In genomic region chr15:40333922-40334492, GRCh38 we compare ENCODE assay signal across 6 cellular contexts. TPM values are rescaled to one million over a fixed set of nuclear protein-coding genes. Genes with fewer than 3 reads are reported as not detected.
A peak's percentile ranks its signal among the peaks of the same experiment; 100 is the strongest.
DNase-seq lines count a peak whose midpoint lies in the region; ATAC-seq and TF ChIP-seq lines count a peak whose summit lies in the region.

No MANE protein-coding gene starts in this region.

- H3K4me1 ChIP-seq in osteoblast (ENCODE audit: insufficient read depth, low read length) = peaks cover 54% of the 10 kb centered on the region

- H3K27ac ChIP-seq in coronary artery (peak overlapping the region; percentile 91 to 98), osteoblast (ENCODE audit: low read depth, low read length) (peak overlapping the region; percentile 82)

- H3K27me3 ChIP-seq in osteoblast (ENCODE audit: insufficient read depth, low read length) = no peaks in the 10 kb centered on the region

- no peaks in the 10 kb centered on the region for H3K36me3 Mint-ChIP-seq in activated CD4-positive, alpha-beta T cell treated with anti-CD3 and anti-CD28 coated beads for 36 hours (ENCODE audit: low read depth)

- H3K4me3 Mint-ChIP-seq in activated CD4-positive, alpha-beta T cell treated with anti-CD3 and anti-CD28 coated beads for 36 hours = peak overlapping the region; percentile 41

- intact Hi-C loops in activated CD4-positive, alpha-beta T cell treated with anti-CD3 and anti-CD28 coated beads for 36 hours (cut with DNase I, micrococcal nuclease) = no loop called here

- H3K9me3 ChIP-seq in osteoblast (ENCODE audit: low read depth, low read length) = no peaks in the 10 kb centered on the region

- H3K4me2 ChIP-seq in osteoblast (ENCODE audit: insufficient read depth, low read length) = peak overlapping the region; percentile 36

- peak; percentile 62 for DNase-seq in activated CD4-positive, alpha-beta T cell treated with anti-CD3 and anti-CD28 coated beads for 36 hours
- no peak for DNase-seq in activated CD4-positive, alpha-beta T cell treated with anti-CD3 and anti-CD28 coated beads for 4 hours
- DNase-seq in coronary artery (ENCODE audit: low spot score) (peak; percentile 87), osteoblast (ENCODE audit: insufficient read length, low spot score, missing footprints) (peak; percentile 95)

- peaks cover 16% of the 10 kb centered on the region for H3K4me1 Mint-ChIP-seq in activated CD4-positive, alpha-beta T cell treated with anti-CD3 and anti-CD28 coated beads for 36 hours

- CTCF ChIA-PET in activated CD4-positive, alpha-beta T cell treated with anti-CD3 and anti-CD28 coated beads for 36 hours (lab: Charles Lee) = interaction anchor here (0.7 to 9.9 kb wide), 15 partner anchors 8 to 107 kb away, joined by 3 to 150 read pairs (median 4); partner anchors contain the start of genes ANKRD63, BAHD1, INAFM2 and PLCB2

- ATAC-seq in activated CD4-positive, alpha-beta T cell treated with anti-CD3 and anti-CD28 coated beads for 36 hours = peak; percentile 52
- ATAC-seq in GM18873 (IDR thresholded peaks at IDR 0.05; ENCODE audit: low FRiP score, unreplicated experiment) = no peak
- ATAC-seq in GM21515 (IDR thresholded peaks at IDR 0.05; ENCODE audit: unreplicated experiment) = no peak

- no peaks in the 10 kb centered on the region for H3K27me3 Mint-ChIP-seq in activated CD4-positive, alpha-beta T cell treated with anti-CD3 and anti-CD28 coated beads for 36 hours

- POLR2A ChIA-PET in activated CD4-positive, alpha-beta T cell treated with anti-CD3 and anti-CD28 coated beads for 36 hours (lab: Charles Lee) = interaction anchor here (0.5 to 0.7 kb wide), 4 partner anchors 12 to 761 kb away, joined by 3 to 6 read pairs (median 4); no protein-coding TSS in a partner anchor

- no peak for TF ChIP-seq CTCF in coronary artery (IDR thresholded peaks at IDR 0.05)
- TF ChIP-seq CTCF in osteoblast (IDR thresholded peaks at IDR 0.05; ENCODE audit: extremely low read depth, low read depth, low read length) = no peak

- no peaks in the 10 kb centered on the region for H3K9me3 Mint-ChIP-seq in activated CD4-positive, alpha-beta T cell treated with anti-CD3 and anti-CD28 coated beads for 36 hours (ENCODE audit: low read depth)

- H4K20me1 ChIP-seq in osteoblast (ENCODE audit: insufficient read depth, low read length) = no peaks in the 10 kb centered on the region

- H3K4me3 ChIP-seq in coronary artery = peak overlapping the region; percentile 40
- peak overlapping the region; percentile 31 for H3K4me3 ChIP-seq in osteoblast (ENCODE audit: insufficient read depth, low read length)

- H3K79me2 ChIP-seq in osteoblast (ENCODE audit: insufficient read depth, low read length) = peaks cover 15% of the 10 kb centered on the region

- peak overlapping the region; percentile 68 for H3K27ac Mint-ChIP-seq in activated CD4-positive, alpha-beta T cell treated with anti-CD3 and anti-CD28 coated beads for 36 hours

- H2AFZ ChIP-seq in osteoblast (ENCODE audit: low read length) = no peak overlapping the region

- peaks cover 15% of the 10 kb centered on the region for H3K36me3 ChIP-seq in osteoblast (ENCODE audit: insufficient read depth, low read length)

RNA-seq across cellular contexts. Expression of gene CCDC9B, which starts 6.7 kb away (rescaled TPM):
- total RNA-seq in activated CD4-positive, alpha-beta T cell treated with anti-CD3 and anti-CD28 coated beads for 36 hours = under 1 TPM; 0.65 to 0.98 TPM
- 18.3 and 23.9 TPM in 2 replicates for total RNA-seq in osteoblast

RNA-seq across cellular contexts. Expression of gene INAFM2, which starts 10.5 kb away (rescaled TPM):
- 10 to 100 TPM in 1 of 2 experiments, 1 to 10 TPM in 1; 9.9 to 11.2 TPM for total RNA-seq in activated CD4-positive, alpha-beta T cell treated with anti-CD3 and anti-CD28 coated beads for 36 hours
- total RNA-seq in osteoblast = 16.8 and 17.7 TPM in 2 replicates

RNA-seq across cellular contexts. Expression of gene PHGR1, which starts 16.8 kb away (rescaled TPM):
- not detected for total RNA-seq in activated CD4-positive, alpha-beta T cell treated with anti-CD3 and anti-CD28 coated beads for 36 hours
- total RNA-seq in osteoblast = not detected in 2 replicates

RNA-seq across cellular contexts. Expression of gene DISP2, which starts 24.0 kb away (rescaled TPM):
- total RNA-seq in activated CD4-positive, alpha-beta T cell treated with anti-CD3 and anti-CD28 coated beads for 36 hours = under 1 TPM; 0.02 to 0.04 TPM
- total RNA-seq in osteoblast = 0.29 and 0.36 TPM in 2 replicates

RNA-seq across cellular contexts. Expression of gene PLCB2, which starts 26.3 kb away (rescaled TPM):
- total RNA-seq in activated CD4-positive, alpha-beta T cell treated with anti-CD3 and anti-CD28 coated beads for 36 hours = 10 to 100 TPM; 67.9 to 86.8 TPM
- under 0.01 TPM in 2 replicates for total RNA-seq in osteoblast

Comparison
In these comparisons a context has a peak if more than half of its experiments do, and no peak if none do; other contexts are left out.
1. DNase-seq: peak in activated CD4-positive, alpha-beta T cell treated with anti-CD3 and anti-CD28 coated beads for 36 hours (single experiment), coronary artery (single experiment) and osteoblast (single experiment); none in activated CD4-positive, alpha-beta T cell treated with anti-CD3 and anti-CD28 coated beads for 4 hours (0 of 2).